ENCODE assay signal across 8 cellular contexts in the genomic region with DNA sequence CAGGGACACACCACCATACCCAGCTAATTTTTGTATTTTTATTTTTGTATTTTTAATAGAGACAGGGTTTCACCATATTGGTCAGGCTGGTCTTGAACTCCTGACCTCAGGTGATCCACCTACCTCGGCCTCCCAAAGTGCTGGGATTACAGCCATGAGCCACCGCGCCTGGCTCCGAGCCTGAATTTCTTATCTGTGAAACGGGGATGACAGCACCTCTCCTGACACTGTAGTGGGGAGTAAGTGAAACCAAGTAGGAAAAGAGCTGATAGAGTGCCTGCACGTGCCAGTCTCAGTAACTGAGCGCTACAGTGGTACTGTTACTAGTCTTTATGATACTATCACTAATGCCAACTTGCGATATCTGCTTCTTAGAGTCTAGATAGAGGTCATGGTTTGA. TPM values are rescaled to one million over a fixed set of nuclear protein-coding genes. Genes with fewer than 3 reads are reported as not detected.
A peak's percentile ranks its signal among the peaks of the same experiment; 100 is the strongest.
DNase-seq lines count a peak whose midpoint lies in the region; ATAC-seq and TF ChIP-seq lines count a peak whose summit lies in the region.
"Not testable (repeated sequence)": the region's sequence is repeated elsewhere in the genome, so short reads cannot be mapped to it uniquely, and the experiment has no call there.

No MANE protein-coding gene starts in this region.

- peak in 47 of 76 experiments; percentile 1 to 65 (median 23) for DNase-seq in HUDEP-2 (lab: John Stamatoyannopoulos, UW; ENCODE audit: unreplicated experiment in 76 of 76)
- DNase-seq in activated CD4-positive, alpha-beta T cell treated with anti-CD3 and anti-CD28 coated beads for 36 hours; activated T-helper 1 cell treated with anti-CD3 and anti-CD28 coated beads, Interleukin-12 subunit alpha, Interleukin-12 subunit beta, Interleukin-2, Interleukin-4 antibody, amounts not matched to agents 30 ng/mL and 10 ng/mL and 1 ng/mL, durations not matched to agents 14 hours and 24 hours and 36 hours (ENCODE audit: low spot score); central memory CD8-positive, alpha-beta T cell (ENCODE audit: low spot score in 2 of 2); right atrium auricular region (ENCODE audit: low spot score): not testable (repeated sequence)
- DNase-seq in Right ventricle myocardium superior = peak; percentile 67
- peak; percentile 49 for DNase-seq in left cardiac atrium
- DNase-seq in right lobe of liver = peak; percentile 67 to 74 (median 70)

- CTCF ChIA-PET in activated CD4-positive, alpha-beta T cell treated with anti-CD3 and anti-CD28 coated beads for 36 hours (lab: Charles Lee) = interaction anchor here (1.1 kb wide), 1 partner anchor 35 kb away, joined by 3 read pairs; no protein-coding TSS in a partner anchor

- H3K27me3 ChIP-seq in right atrium auricular region, right lobe of liver: not testable (repeated sequence)

- POLR2A ChIA-PET in activated CD4-positive, alpha-beta T cell treated with anti-CD3 and anti-CD28 coated beads for 36 hours (lab: Charles Lee) = not testable (repeated sequence)

- not testable (repeated sequence) for TF ChIP-seq CTCF in right atrium auricular region (IDR thresholded peaks at IDR 0.05); right lobe of liver (IDR thresholded peaks at IDR 0.05)

- H3K4me3 Mint-ChIP-seq in activated CD4-positive, alpha-beta T cell treated with anti-CD3 and anti-CD28 coated beads for 36 hours; activated T-helper 1 cell treated with anti-CD3 and anti-CD28 coated beads, Interleukin-12 subunit alpha, Interleukin-12 subunit beta, Interleukin-2, Interleukin-4 antibody, amounts not matched to agents 30 ng/mL and 10 ng/mL and 1 ng/mL, durations not matched to agents 14 hours and 24 hours and 36 hours; central memory CD8-positive, alpha-beta T cell: not testable (repeated sequence)

- peak overlapping the region; percentile 13 to 16 for H3K27ac ChIP-seq in right atrium auricular region
- not testable (repeated sequence) for H3K27ac ChIP-seq in right lobe of liver

- WGBS in right lobe of liver (ENCODE audit: insufficient coverage, low coverage, low lambda C conversion rate, missing lambda C conversion rate) = 43% methylated on average over 8 of the region's 8 CpGs

- not testable (repeated sequence) for H3K27me3 Mint-ChIP-seq in activated CD4-positive, alpha-beta T cell treated with anti-CD3 and anti-CD28 coated beads for 36 hours; activated T-helper 1 cell treated with anti-CD3 and anti-CD28 coated beads, Interleukin-12 subunit alpha, Interleukin-12 subunit beta, Interleukin-2, Interleukin-4 antibody, amounts not matched to agents 30 ng/mL and 10 ng/mL and 1 ng/mL, durations not matched to agents 14 hours and 24 hours and 36 hours (ENCODE audit: insufficient read depth); central memory CD8-positive, alpha-beta T cell

- H3K4me1 ChIP-seq in right atrium auricular region, right lobe of liver: not testable (repeated sequence)

- not testable (repeated sequence) for H3K9me3 Mint-ChIP-seq in activated CD4-positive, alpha-beta T cell treated with anti-CD3 and anti-CD28 coated beads for 36 hours (ENCODE audit: low read depth); activated T-helper 1 cell treated with anti-CD3 and anti-CD28 coated beads, Interleukin-12 subunit alpha, Interleukin-12 subunit beta, Interleukin-2, Interleukin-4 antibody, amounts not matched to agents 30 ng/mL and 10 ng/mL and 1 ng/mL, durations not matched to agents 14 hours and 24 hours and 36 hours; central memory CD8-positive, alpha-beta T cell

- not testable (repeated sequence) for TF ChIP-seq POLR2A in right lobe of liver (IDR thresholded peaks at IDR 0.05)

- not testable (repeated sequence) for H3K9me3 ChIP-seq in right atrium auricular region, right lobe of liver

- intact Hi-C loops in activated CD4-positive, alpha-beta T cell treated with anti-CD3 and anti-CD28 coated beads for 36 hours (cut with DNase I, micrococcal nuclease) = loop anchor here in 1 of 2 experiments (5.0 kb wide), 1 partner anchor 33 kb away; the partner anchor contains the start of gene SPTAN1
- intact Hi-C loops in activated T-helper 1 cell treated with anti-CD3 and anti-CD28 coated beads, Interleukin-12 subunit alpha, Interleukin-12 subunit beta, Interleukin-2, Interleukin-4 antibody, amounts not matched to agents 30 ng/mL and 10 ng/mL and 1 ng/mL, durations not matched to agents 14 hours and 24 hours and 36 hours (cut with micrococcal nuclease); Right ventricle myocardium superior (cut with DNase I); left cardiac atrium (cut with DNase I): not testable (repeated sequence)
- intact Hi-C loops in right lobe of liver (cut with DNase I) = loop anchor here in 1 of 2 donors (10.0 kb wide), 1 partner anchor 60 kb away; no protein-coding TSS in a partner anchor

- peak overlapping the region; percentile 19 for H3K27ac Mint-ChIP-seq in activated CD4-positive, alpha-beta T cell treated with anti-CD3 and anti-CD28 coated beads for 36 hours
- peak overlapping the region; percentile 58 for H3K27ac Mint-ChIP-seq in activated T-helper 1 cell treated with anti-CD3 and anti-CD28 coated beads, Interleukin-12 subunit alpha, Interleukin-12 subunit beta, Interleukin-2, Interleukin-4 antibody, amounts not matched to agents 30 ng/mL and 10 ng/mL and 1 ng/mL, durations not matched to agents 14 hours and 24 hours and 36 hours
- peak overlapping the region; percentile 35 for H3K27ac Mint-ChIP-seq in central memory CD8-positive, alpha-beta T cell (ENCODE audit: low read depth)

- H3K36me3 ChIP-seq in right atrium auricular region (peaks cover 100% of the 10 kb centered on the region), right lobe of liver (peaks cover 16 to 91% (median 64%) of the 10 kb centered on the region in 4 donors)

- H3K36me3 Mint-ChIP-seq in activated CD4-positive, alpha-beta T cell treated with anti-CD3 and anti-CD28 coated beads for 36 hours (ENCODE audit: low read depth) = peaks cover 72% of the 10 kb centered on the region
- H3K36me3 Mint-ChIP-seq in activated T-helper 1 cell treated with anti-CD3 and anti-CD28 coated beads, Interleukin-12 subunit alpha, Interleukin-12 subunit beta, Interleukin-2, Interleukin-4 antibody, amounts not matched to agents 30 ng/mL and 10 ng/mL and 1 ng/mL, durations not matched to agents 14 hours and 24 hours and 36 hours (ENCODE audit: low read depth) = peaks cover 72% of the 10 kb centered on the region
- H3K36me3 Mint-ChIP-seq in central memory CD8-positive, alpha-beta T cell (ENCODE audit: insufficient read depth) = peaks cover 88% of the 10 kb centered on the region

- not testable (repeated sequence) for ATAC-seq in activated CD4-positive, alpha-beta T cell treated with anti-CD3 and anti-CD28 coated beads for 36 hours; central memory CD8-positive, alpha-beta T cell (replicated peaks; ENCODE audit: extremely low read depth, poor library complexity, severe bottlenecking)
- ATAC-seq in Right ventricle myocardium superior (ENCODE audit: poor library complexity) = peak; percentile 84
- peak; percentile 81 to 83 for ATAC-seq in left cardiac atrium
- ATAC-seq in right lobe of liver = peak; percentile 46 to 89 (median 68)

- not testable (repeated sequence) for H3K4me3 ChIP-seq in right atrium auricular region, right lobe of liver

- peaks cover 15% of the 10 kb centered on the region for H3K4me1 Mint-ChIP-seq in activated CD4-positive, alpha-beta T cell treated with anti-CD3 and anti-CD28 coated beads for 36 hours
- H3K4me1 Mint-ChIP-seq in activated T-helper 1 cell treated with anti-CD3 and anti-CD28 coated beads, Interleukin-12 subunit alpha, Interleukin-12 subunit beta, Interleukin-2, Interleukin-4 antibody, amounts not matched to agents 30 ng/mL and 10 ng/mL and 1 ng/mL, durations not matched to agents 14 hours and 24 hours and 36 hours (ENCODE audit: low read depth) = peaks cover 11% of the 10 kb centered on the region
- not testable (repeated sequence) for H3K4me1 Mint-ChIP-seq in central memory CD8-positive, alpha-beta T cell

RNA-seq across cellular contexts. Expression of gene SPTAN1, which starts 32.8 kb away (rescaled TPM):
- 100 to 1,000 TPM; 192 to 269 TPM for total RNA-seq in activated CD4-positive, alpha-beta T cell treated with anti-CD3 and anti-CD28 coated beads for 36 hours
- total RNA-seq in activated T-helper 1 cell treated with anti-CD3 and anti-CD28 coated beads, Interleukin-12 subunit alpha, Interleukin-12 subunit beta, Interleukin-2, Interleukin-4 antibody, amounts not matched to agents 30 ng/mL and 10 ng/mL and 1 ng/mL, durations not matched to agents 14 hours and 24 hours and 36 hours = 298 and 304 TPM in 2 replicates
- total RNA-seq in Right ventricle myocardium superior (203 TPM), left cardiac atrium (100 to 1,000 TPM; 277 to 336 TPM), right atrium auricular region (100 to 1,000 TPM; 233 to 270 TPM), right lobe of liver (100 to 1,000 TPM in 2 of 6 experiments, 10 to 100 TPM in 4; 74.6 to 141 (median 98.6) TPM)
